Comparison of ENCODE assay signal across 22 cellular contexts in genomic region chrX:118205421-118205820, GRCh38.
"Had no signal": no experiment of that assay in that cellular context is flagged by ENCODE, and none has a peak within 500 bp of the region (broad histone marks: within the 10 kb centered on the region; RNA-seq: fewer than 3 reads in every experiment).

No MANE protein-coding gene starts in this region.

- FAIRE-seq: HTR-8/SVneo, K562, RCC 7860 had no signal

- H3K4me3 ChIP-seq: K562, SJSA1, SK-N-MC had no signal

- H3K27ac ChIP-seq: HL-60, KMS-11, SJSA1, SK-N-MC had no signal

- DNase-seq: Kasumi-1, MM.1S, NCI-H1436, NCI-H187, NCI-H2029, NCI-H2171, NCI-H226, NCI-H446, NCI-H510A, NCI-H524 treated with DMSO at 0.1 percent for 48 hours, NCI-H774, Right ventricle myocardium superior, RPMI8226, SIG-M5, SW 1271 had no signal

- H3K27me3 ChIP-seq: SJSA1 had no signal

- H3K36me3 ChIP-seq: SJSA1 had no signal

- H3K9me3 ChIP-seq: SJSA1 had no signal

- ATAC-seq: K562 had no signal

- H3K4me1 ChIP-seq: SJSA1 had no signal
